ENCODE assay signal across 13 cellular contexts in genomic region chr13:51282923-51283322, GRCh38. TPM values are rescaled to one million over a fixed set of nuclear protein-coding genes. Genes with fewer than 3 reads are reported as not detected.
"Had no signal": no experiment of that assay in that cellular context is flagged by ENCODE, and none has a peak within 500 bp of the region (broad histone marks: within the 10 kb centered on the region; RNA-seq: fewer than 3 reads in every experiment).

No MANE protein-coding gene starts in this region.

RNA-seq across cellular contexts. Expression of gene SERPINE3, which starts 56.6 kb away (rescaled TPM):
- total RNA-seq: natural killer cell, osteoblast, progenitor cell of endocrine pancreas, psoas muscle, right atrium auricular region, smooth muscle cell, suprapubic skin, transverse colon, upper lobe of right lung had no signal
- polyA plus RNA-seq: neural cell, ovary, smooth muscle cell, spleen, urinary bladder had no signal
